In genomic region chr4:2823671-2824328, GRCh38 we compare ENCODE assay signal across 31 cellular contexts. TPM values are rescaled to one million over a fixed set of nuclear protein-coding genes. Genes with fewer than 3 reads are reported as not detected.
DNase-seq lines count a peak whose midpoint lies in the region; ATAC-seq and TF ChIP-seq lines count a peak whose summit lies in the region.
"Had no signal": no experiment of that assay in that cellular context is flagged by ENCODE, and none has a peak within 500 bp of the region (broad histone marks: within the 10 kb centered on the region; RNA-seq: fewer than 3 reads in every experiment).

No MANE protein-coding gene starts in this region.

- no peak for TF ChIP-seq POLR2A in heart left ventricle (IDR thresholded peaks at IDR 0.05)

- ATAC-seq in activated naive CD8-positive, alpha-beta T cell treated with anti-CD3 and anti-CD28 coated beads, Interleukin-2, amount 10 ng/mL, durations not matched to agents 7 days and 5 days (ENCODE audit: low read depth) = no peak
- no peak for ATAC-seq in activated naive CD8-positive, alpha-beta T cell treated with anti-CD3 and anti-CD28 coated beads, Interleukin-2, amount 50 U/mL, for 24 hours
- ATAC-seq in heart left ventricle (peak in 3 of 4 donors; percentile 31 to 52 (median 46)), WTC11 (no peak)
- peak; percentile 55 for ATAC-seq in stimulated activated effector memory CD8-positive, alpha-beta T cell treated with anti-CD3 and anti-CD28 coated beads, Interleukin-12 subunit alpha, Interleukin-12 subunit beta, amount 100 ng/mL, for 72 hours
- ATAC-seq: gastrocnemius medialis, PC-3 had no signal

- H3K36me3 Mint-ChIP-seq in activated naive CD8-positive, alpha-beta T cell treated with anti-CD3 and anti-CD28 coated beads, Interleukin-2, amount 10 ng/mL, durations not matched to agents 7 days and 5 days = peaks cover 25% of the 10 kb centered on the region
- peaks cover 35% of the 10 kb centered on the region for H3K36me3 Mint-ChIP-seq in activated naive CD8-positive, alpha-beta T cell treated with anti-CD3 and anti-CD28 coated beads, Interleukin-2, amount 50 U/mL, for 24 hours (ENCODE audit: low read depth)
- H3K36me3 Mint-ChIP-seq in stimulated activated effector memory CD8-positive, alpha-beta T cell treated with anti-CD3 and anti-CD28 coated beads, Interleukin-12 subunit alpha, Interleukin-12 subunit beta, amount 100 ng/mL, for 72 hours = peaks cover 82% of the 10 kb centered on the region
- peaks cover 31% of the 10 kb centered on the region for H3K36me3 Mint-ChIP-seq in WTC11

- H3K9me3 Mint-ChIP-seq in activated naive CD8-positive, alpha-beta T cell treated with anti-CD3 and anti-CD28 coated beads, Interleukin-2, amount 10 ng/mL, durations not matched to agents 7 days and 5 days = no peaks in the 10 kb centered on the region
- no peaks in the 10 kb centered on the region for H3K9me3 Mint-ChIP-seq in activated naive CD8-positive, alpha-beta T cell treated with anti-CD3 and anti-CD28 coated beads, Interleukin-2, amount 50 U/mL, for 24 hours
- no peaks in the 10 kb centered on the region for H3K9me3 Mint-ChIP-seq in stimulated activated effector memory CD8-positive, alpha-beta T cell treated with anti-CD3 and anti-CD28 coated beads, Interleukin-12 subunit alpha, Interleukin-12 subunit beta, amount 100 ng/mL, for 72 hours
- H3K9me3 Mint-ChIP-seq in WTC11 = no peaks in the 10 kb centered on the region; the same call in 1 of the 2 replicates
- H3K9me3 Mint-ChIP-seq: activated naive CD4-positive, alpha-beta T cell treated with anti-CD3 and anti-CD28 coated beads for 36 hours; activated T-helper 1 cell treated with anti-CD3 and anti-CD28 coated beads, Interleukin-12 subunit alpha, Interleukin-12 subunit beta, Interleukin-2, Interleukin-4 antibody, amounts not matched to agents 30 ng/mL and 10 ng/mL and 1 ng/mL, durations not matched to agents 14 hours and 24 hours and 36 hours; CD4-positive, alpha-beta memory T cell; IgD-negative memory B cell; neural crest cell had no signal

- H3K4me3 ChIP-seq in heart left ventricle = no peak overlapping the region
- H3K4me3 ChIP-seq: breast epithelium, coronary artery, gastrocnemius medialis, lung, stomach, thyroid gland had no signal

- no peaks in the 10 kb centered on the region for H3K27me3 Mint-ChIP-seq in activated naive CD8-positive, alpha-beta T cell treated with anti-CD3 and anti-CD28 coated beads, Interleukin-2, amount 10 ng/mL, durations not matched to agents 7 days and 5 days
- H3K27me3 Mint-ChIP-seq in activated naive CD8-positive, alpha-beta T cell treated with anti-CD3 and anti-CD28 coated beads, Interleukin-2, amount 50 U/mL, for 24 hours = no peaks in the 10 kb centered on the region
- no peaks in the 10 kb centered on the region for H3K27me3 Mint-ChIP-seq in WTC11 (ENCODE audit: low read depth)
- H3K27me3 Mint-ChIP-seq: CD4-positive, alpha-beta memory T cell; IgD-negative memory B cell had no signal

- no peaks in the 10 kb centered on the region for H3K9me3 ChIP-seq in heart left ventricle
- H3K9me3 ChIP-seq: breast epithelium, gastrocnemius medialis, stomach, thyroid gland had no signal

- peak overlapping the region in 3 of 12 donors; percentile 14 to 28 (median 22) for H3K27ac ChIP-seq in heart left ventricle
- H3K27ac ChIP-seq: breast epithelium, gastrocnemius medialis, stomach, thyroid gland had no signal

- POLR2A ChIA-PET in activated naive CD8-positive, alpha-beta T cell treated with anti-CD3 and anti-CD28 coated beads, Interleukin-2, amount 10 ng/mL, durations not matched to agents 7 days and 5 days (lab: Charles Lee) = no interaction called here
- POLR2A ChIA-PET in WTC11 (lab: Charles Lee) = no interaction called here

- no peak overlapping the region for H3K4me3 Mint-ChIP-seq in activated naive CD8-positive, alpha-beta T cell treated with anti-CD3 and anti-CD28 coated beads, Interleukin-2, amount 10 ng/mL, durations not matched to agents 7 days and 5 days
- no peak overlapping the region for H3K4me3 Mint-ChIP-seq in activated naive CD8-positive, alpha-beta T cell treated with anti-CD3 and anti-CD28 coated beads, Interleukin-2, amount 50 U/mL, for 24 hours
- no peak overlapping the region for H3K4me3 Mint-ChIP-seq in stimulated activated effector memory CD8-positive, alpha-beta T cell treated with anti-CD3 and anti-CD28 coated beads, Interleukin-12 subunit alpha, Interleukin-12 subunit beta, amount 100 ng/mL, for 72 hours
- no peak overlapping the region for H3K4me3 Mint-ChIP-seq in WTC11
- H3K4me3 Mint-ChIP-seq: activated naive CD4-positive, alpha-beta T cell treated with anti-CD3 and anti-CD28 coated beads for 36 hours; activated T-helper 1 cell treated with anti-CD3 and anti-CD28 coated beads, Interleukin-12 subunit alpha, Interleukin-12 subunit beta, Interleukin-2, Interleukin-4 antibody, amounts not matched to agents 30 ng/mL and 10 ng/mL and 1 ng/mL, durations not matched to agents 14 hours and 24 hours and 36 hours; CD4-positive, alpha-beta memory T cell; IgD-negative memory B cell; neural crest cell had no signal

- TF ChIP-seq CTCF in heart left ventricle (IDR thresholded peaks at IDR 0.05) (no peak), WTC11 (IDR thresholded peaks at IDR 0.05) (no peak)

- CTCF ChIA-PET in WTC11 (lab: Charles Lee) = no interaction called here

- intact Hi-C loops in heart left ventricle (cut with DNase I) = no loop called here

- peak; percentile 10 for DNase-seq in activated naive CD8-positive, alpha-beta T cell treated with anti-CD3 and anti-CD28 coated beads, Interleukin-2, amount 10 ng/mL, durations not matched to agents 7 days and 5 days
- DNase-seq in activated naive CD8-positive, alpha-beta T cell treated with anti-CD3 and anti-CD28 coated beads, Interleukin-2, amount 50 U/mL, for 24 hours = no peak
- DNase-seq in heart left ventricle (peak in 3 of 5 donors; percentile 17 to 57 (median 43)), mesenteric fat pad (ENCODE audit: low spot score) (peak; percentile 86), WTC11 (ENCODE audit: low spot score) (no peak), NCI-H128 (lab: John Stamatoyannopoulos, UW; ENCODE audit: unreplicated experiment) (no peak), GM03348 (ENCODE audit: low spot score) (no peak)
- no peak for DNase-seq in stimulated activated effector memory CD8-positive, alpha-beta T cell treated with anti-CD3 and anti-CD28 coated beads, Interleukin-12 subunit alpha, Interleukin-12 subunit beta, amount 100 ng/mL, for 72 hours (ENCODE audit: low spot score in 2 of 2)
- DNase-seq: activated CD4-positive, CD25-positive, alpha-beta regulatory T cell; activated CD8-positive, alpha-beta memory T cell treated with anti-CD3 and anti-CD28 coated beads, Interleukin-2, amount 50 U/mL, for 4 hours; activated naive CD4-positive, alpha-beta T cell treated with anti-CD3 and anti-CD28 coated beads for 36 hours; amygdala; CD4-positive, alpha-beta memory T cell; NCI-H1092; NCI-H187 treated with DMSO at 0.1 percent for 48 hours; NCI-H2171 treated with DMSO at 0.1 percent for 48 hours; NCI-H510A treated with DMSO at 0.1 percent for 48 hours; PC-3; SIG-M5; stimulated activated CD8-positive, alpha-beta memory T cell treated with anti-CD3 and anti-CD28 coated beads, Interleukin-4, amount 100 ng/mL, for 48 hours; stomach; SW 1271; T1000; thyroid gland had no signal

- peaks cover 0 to 92% (median 49%) of the 10 kb centered on the region in 9 donors for H3K36me3 ChIP-seq in heart left ventricle
- H3K36me3 ChIP-seq: breast epithelium had no signal

- 67 to 78% (median 73%) methylated on average over 7 to 14 of the region's 14 CpGs for WGBS in heart left ventricle, 4 donors

- H3K4me1 ChIP-seq in heart left ventricle = peaks cover 0 to 29% (median 4%) of the 10 kb centered on the region in 12 donors
- H3K4me1 ChIP-seq: breast epithelium had no signal

- no peak overlapping the region for H3K27ac Mint-ChIP-seq in activated naive CD8-positive, alpha-beta T cell treated with anti-CD3 and anti-CD28 coated beads, Interleukin-2, amount 10 ng/mL, durations not matched to agents 7 days and 5 days
- H3K27ac Mint-ChIP-seq in activated naive CD8-positive, alpha-beta T cell treated with anti-CD3 and anti-CD28 coated beads, Interleukin-2, amount 50 U/mL, for 24 hours = no peak overlapping the region
- H3K27ac Mint-ChIP-seq in stimulated activated effector memory CD8-positive, alpha-beta T cell treated with anti-CD3 and anti-CD28 coated beads, Interleukin-12 subunit alpha, Interleukin-12 subunit beta, amount 100 ng/mL, for 72 hours = peak overlapping the region; percentile 81
- no peak overlapping the region for H3K27ac Mint-ChIP-seq in WTC11
- H3K27ac Mint-ChIP-seq: activated naive CD4-positive, alpha-beta T cell treated with anti-CD3 and anti-CD28 coated beads for 36 hours; activated T-helper 1 cell treated with anti-CD3 and anti-CD28 coated beads, Interleukin-12 subunit alpha, Interleukin-12 subunit beta, Interleukin-2, Interleukin-4 antibody, amounts not matched to agents 30 ng/mL and 10 ng/mL and 1 ng/mL, durations not matched to agents 14 hours and 24 hours and 36 hours; IgD-negative memory B cell had no signal

- H3K4me1 Mint-ChIP-seq in activated naive CD8-positive, alpha-beta T cell treated with anti-CD3 and anti-CD28 coated beads, Interleukin-2, amount 10 ng/mL, durations not matched to agents 7 days and 5 days = peaks cover 12% of the 10 kb centered on the region
- H3K4me1 Mint-ChIP-seq in activated naive CD8-positive, alpha-beta T cell treated with anti-CD3 and anti-CD28 coated beads, Interleukin-2, amount 50 U/mL, for 24 hours = peaks cover 12% of the 10 kb centered on the region
- H3K4me1 Mint-ChIP-seq in stimulated activated effector memory CD8-positive, alpha-beta T cell treated with anti-CD3 and anti-CD28 coated beads, Interleukin-12 subunit alpha, Interleukin-12 subunit beta, amount 100 ng/mL, for 72 hours = peaks cover 52% of the 10 kb centered on the region
- peaks cover 12% of the 10 kb centered on the region for H3K4me1 Mint-ChIP-seq in WTC11

- H3K27me3 ChIP-seq in heart left ventricle = no peaks in the 10 kb centered on the region
- H3K27me3 ChIP-seq: breast epithelium, gastrocnemius medialis, stomach, thyroid gland had no signal

RNA-seq across cellular contexts. Expression of gene ADD1, which starts 19.8 kb away (rescaled TPM):
- 100 to 1,000 TPM; 261 to 276 TPM for total RNA-seq in activated naive CD8-positive, alpha-beta T cell treated with anti-CD3 and anti-CD28 coated beads, Interleukin-2, amount 10 ng/mL, durations not matched to agents 7 days and 5 days
- total RNA-seq in heart left ventricle (100 to 1,000 TPM; 179 to 275 (median 215) TPM), mesenteric fat pad (272 TPM), WTC11 (2021) (164 to 178 TPM (median 167 TPM) in 3 replicates)
- polyA plus RNA-seq in heart left ventricle = 100 to 1,000 TPM; 193 to 269 TPM

RNA-seq across cellular contexts. Expression of gene SH3BP2, which starts 30.9 kb away (rescaled TPM):
- 10 to 100 TPM; 82.6 to 83.7 TPM for total RNA-seq in activated naive CD8-positive, alpha-beta T cell treated with anti-CD3 and anti-CD28 coated beads, Interleukin-2, amount 10 ng/mL, durations not matched to agents 7 days and 5 days
- 10 to 100 TPM; 10.4 to 70.2 (median 23.5) TPM for total RNA-seq in heart left ventricle
- 10 to 100 TPM; 17.1 to 24.5 TPM for polyA plus RNA-seq in heart left ventricle
- 63.9 TPM for total RNA-seq in mesenteric fat pad
- total RNA-seq in WTC11 (2021) = 43.2 to 49.1 TPM (median 44.5 TPM) in 3 replicates

Comparison
In these comparisons a context has a peak if more than half of its experiments do, and no peak if none do; other contexts are left out.
1. DNase-seq: peak in activated naive CD8-positive, alpha-beta T cell treated with anti-CD3 and anti-CD28 coated beads, Interleukin-2, amount 10 ng/mL, durations not matched to agents 7 days and 5 days (single experiment), heart left ventricle (3 of 5) and mesenteric fat pad (single experiment); none in activated naive CD8-positive, alpha-beta T cell treated with anti-CD3 and anti-CD28 coated beads, Interleukin-2, amount 50 U/mL, for 24 hours (single experiment), stimulated activated effector memory CD8-positive, alpha-beta T cell treated with anti-CD3 and anti-CD28 coated beads, Interleukin-12 subunit alpha, Interleukin-12 subunit beta, amount 100 ng/mL, for 72 hours (0 of 2), WTC11 (single experiment), NCI-H128 (single experiment) and GM03348 (single experiment).
2. ATAC-seq: peak in heart left ventricle (3 of 4) and stimulated activated effector memory CD8-positive, alpha-beta T cell treated with anti-CD3 and anti-CD28 coated beads, Interleukin-12 subunit alpha, Interleukin-12 subunit beta, amount 100 ng/mL, for 72 hours (single experiment); none in activated naive CD8-positive, alpha-beta T cell treated with anti-CD3 and anti-CD28 coated beads, Interleukin-2, amount 10 ng/mL, durations not matched to agents 7 days and 5 days (single experiment), activated naive CD8-positive, alpha-beta T cell treated with anti-CD3 and anti-CD28 coated beads, Interleukin-2, amount 50 U/mL, for 24 hours (single experiment) and WTC11 (single experiment).